Comparison of ENCODE assay signal across 1 cellular context in genomic region chr16:9090101-9090959, GRCh38.
TF ChIP-seq lines count a peak whose summit lies in the region.

No MANE protein-coding gene starts in this region.

TF ChIP-seq in HepG2, 621 proteins besides CTCF, POLR2A, EP300 and RAD21 (continued from another document and continues in another):
- peak; percentile 9 for TF ChIP-seq ZNF407 (CRISPR knock-in tag; IDR thresholded peaks at IDR 0.05; ENCODE audit: not compliant biosample characterization)
- no peak for TF ChIP-seq ZNF280D (CRISPR knock-in tag; IDR thresholded peaks at IDR 0.05)
- TF ChIP-seq ZBTB38 (CRISPR knock-in tag; IDR thresholded peaks at IDR 0.05) = peak; percentile 85
- TF ChIP-seq IKZF4 (CRISPR knock-in tag; IDR thresholded peaks at IDR 0.05; ENCODE audit: borderline replicate concordance, low read depth, not compliant biosample characterization) = peak; percentile 13
- TF ChIP-seq AGO2 (optimal IDR thresholded peaks at IDR 0.05; ENCODE audit: low read depth, low read length) = peak; percentile 92
- TF ChIP-seq ZNF761 (CRISPR knock-in tag; conservative IDR thresholded peaks at IDR 0.05) = 0 out of 2 replicates have a peak, but pooled peaks have one; percentile 6
- TF ChIP-seq ZNF790 (CRISPR knock-in tag; IDR thresholded peaks at IDR 0.05; ENCODE audit: borderline replicate concordance) = peak; percentile 61; the same call in 1 of the 2 replicates
- no peak for TF ChIP-seq ZBTB40 (IDR thresholded peaks at IDR 0.05)
- TF ChIP-seq ZBTB40 (CRISPR knock-in tag; IDR thresholded peaks at IDR 0.05) = peak; percentile 67; the same call in 1 of the 2 replicates
- peak; percentile 36; the same call in 1 of the 2 replicates for TF ChIP-seq MTA1 (CRISPR knock-in tag; IDR thresholded peaks at IDR 0.05; ENCODE audit: borderline replicate concordance)
- no peak for TF ChIP-seq ZSCAN5A (CRISPR knock-in tag; IDR thresholded peaks at IDR 0.05; ENCODE audit: borderline replicate concordance)
- TF ChIP-seq TP53 (CRISPR knock-in tag; conservative IDR thresholded peaks at IDR 0.05) = no peak
- TF ChIP-seq ZNF101 (CRISPR knock-in tag; IDR thresholded peaks at IDR 0.05; ENCODE audit: borderline replicate concordance, low read depth) = no peak
- no peak for TF ChIP-seq U2AF1 (optimal IDR thresholded peaks at IDR 0.05; ENCODE audit: low read depth, low read length)
- no peak for TF ChIP-seq BHLHE40 (IDR thresholded peaks at IDR 0.05; ENCODE audit: low read length)
- TF ChIP-seq GPBP1L1 (CRISPR knock-in tag; IDR thresholded peaks at IDR 0.05) = no peak
- 0 out of 2 replicates have a peak, but pooled peaks have one; percentile 22 for TF ChIP-seq GTF3A (CRISPR knock-in tag; conservative IDR thresholded peaks at IDR 0.05)
- TF ChIP-seq ASH2L (IDR thresholded peaks at IDR 0.05; ENCODE audit: insufficient read length, low read depth, low read length) = no peak
- peak; percentile 87 for TF ChIP-seq ZMYM3 (CRISPR knock-in tag; IDR thresholded peaks at IDR 0.05)
- no peak for TF ChIP-seq ZNF782 (CRISPR knock-in tag; IDR thresholded peaks at IDR 0.05; ENCODE audit: borderline replicate concordance)
- TF ChIP-seq CSRNP2 (CRISPR knock-in tag; conservative IDR thresholded peaks at IDR 0.05; ENCODE audit: low read depth) = no peak
- peak; percentile 14; the same call in 1 of the 2 replicates for TF ChIP-seq DZIP1 (CRISPR knock-in tag; IDR thresholded peaks at IDR 0.05)
